Comparison of ENCODE assay signal across 12 cellular contexts in genomic region chr6:169785566-169785965, GRCh38. TPM values are rescaled to one million over a fixed set of nuclear protein-coding genes. Genes with fewer than 3 reads are reported as not detected.
DNase-seq lines count a peak whose midpoint lies in the region; TF ChIP-seq lines count a peak whose summit lies in the region.
"Had no signal": no experiment of that assay in that cellular context is flagged by ENCODE, and none has a peak within 500 bp of the region (broad histone marks: within the 10 kb centered on the region; RNA-seq: fewer than 3 reads in every experiment).

No MANE protein-coding gene starts in this region.

- H3K27ac Mint-ChIP-seq in H9 (no peak overlapping the region), type B pancreatic cell (no peak overlapping the region)

- H3K4me3 Mint-ChIP-seq in H9 (no peak overlapping the region), type B pancreatic cell (no peak overlapping the region)

- H3K9me3 Mint-ChIP-seq in H9, result peaks cover 0 to 4% of the 10 kb centered on the region in 2 experiments; a peak in 1 of 5 replicates
- H3K9me3 Mint-ChIP-seq in type B pancreatic cell, result no peaks in the 10 kb centered on the region
- H3K9me3 Mint-ChIP-seq: CD4-positive, alpha-beta memory T cell had no signal

- H3K27ac ChIP-seq in H9 (ENCODE audit: insufficient read length, low read depth, low read length) (no peak overlapping the region), coronary artery (no peak overlapping the region)

- H2AFZ ChIP-seq in H9 (ENCODE audit: low read length), result no peak overlapping the region

- no peak overlapping the region for H4K5ac ChIP-seq in H9 (ENCODE audit: insufficient read length, low read depth, low read length)

- DNase-seq in H9, result peak; percentile 10
- peak; percentile 11 for DNase-seq in coronary artery (ENCODE audit: low spot score)
- peak; percentile 21 for DNase-seq in islet precursor cell
- peak; percentile 29 for DNase-seq in type B pancreatic cell (ENCODE audit: extremely low spot score, unreplicated experiment)
- no peak for DNase-seq in GF-D8 (lab: John Stamatoyannopoulos, UW)
- no peak for DNase-seq in MV-4-11 (lab: John Stamatoyannopoulos, UW)
- DNase-seq: C1 segment of cervical spinal cord; Calu3; CD4-positive, alpha-beta memory T cell; COR-L47; DMS53; H7 had no signal

- no peaks in the 10 kb centered on the region for H3K4me1 ChIP-seq in H9 (ENCODE audit: insufficient read depth, low read length)

- H3K4me2 ChIP-seq in H9 (ENCODE audit: insufficient read depth, insufficient read length, low read length), result no peak overlapping the region

- no peaks in the 10 kb centered on the region for H3K79me2 ChIP-seq in H9 (ENCODE audit: insufficient read depth, low read length)

- H4K20me1 ChIP-seq in H9 (ENCODE audit: control insufficient read depth, insufficient read depth, insufficient read length), result no peaks in the 10 kb centered on the region

- no peak overlapping the region for H3T11ph ChIP-seq in H9 (ENCODE audit: low read length)

- no peak overlapping the region for H4K8ac ChIP-seq in H9 (replicated peaks; ENCODE audit: insufficient read length, low read depth, low read length)

- no peak overlapping the region for H2AK5ac ChIP-seq in H9 (ENCODE audit: insufficient read length, low read length)

- H3K23me2 ChIP-seq in H9 (ENCODE audit: insufficient read length, low read depth, low read length, poor library complexity, severe bottlenecking), result peaks cover 4% of the 10 kb centered on the region

- H3K56ac ChIP-seq in H9 (ENCODE audit: insufficient read length, low read depth, low read length), result no peak overlapping the region

- TF ChIP-seq CTCF in H9 (conservative IDR thresholded peaks at IDR 0.05), result no peak
- no peak for TF ChIP-seq CTCF in coronary artery (IDR thresholded peaks at IDR 0.05)
- TF ChIP-seq CTCF in type B pancreatic cell (conservative IDR thresholded peaks at IDR 0.05), result no peak

- H3K18ac ChIP-seq in H9 (ENCODE audit: insufficient read length, low read depth, low read length), result no peak overlapping the region

- H3K9me3 ChIP-seq in H9 (ENCODE audit: control insufficient read depth, low read depth, low read length), result no peaks in the 10 kb centered on the region

- no peak overlapping the region for H2BK5ac ChIP-seq in H9 (ENCODE audit: insufficient read length, low read length)

- H3K9ac ChIP-seq in H9 (ENCODE audit: extremely low read depth, insufficient read length, low read length), result no peak overlapping the region

- H3K4me1 Mint-ChIP-seq in H9, result peaks cover 11 to 13% of the 10 kb centered on the region in 2 experiments
- no peaks in the 10 kb centered on the region for H3K4me1 Mint-ChIP-seq in type B pancreatic cell (ENCODE audit: unreplicated experiment)

- no peak overlapping the region for H2BK120ac ChIP-seq in H9 (ENCODE audit: low read depth, low read length, poor library complexity, severe bottlenecking)

- no peak overlapping the region for H2BK12ac ChIP-seq in H9 (ENCODE audit: insufficient read length, low read depth, low read length)

- no peaks in the 10 kb centered on the region for H3K79me1 ChIP-seq in H9 (ENCODE audit: insufficient read depth, low read depth, low read length, poor library complexity, severe bottlenecking)

- H3K4me3 ChIP-seq in coronary artery, result no peak overlapping the region

- no peak overlapping the region for H2BK20ac ChIP-seq in H9 (ENCODE audit: low read depth, low read length, poor library complexity, severe bottlenecking)

- no peak overlapping the region for H4K91ac ChIP-seq in H9 (ENCODE audit: insufficient read length, low read depth, low read length)

- H3K4ac ChIP-seq in H9 (ENCODE audit: low read depth, low read length), result no peak overlapping the region

- no peak overlapping the region for H3K23ac ChIP-seq in H9 (ENCODE audit: insufficient read length, low read depth, low read length)

- no peak overlapping the region for H2BK15ac ChIP-seq in H9 (ENCODE audit: low read depth, low read length)

- peaks cover 10 to 24% (median 17%) of the 10 kb centered on the region in 3 experiments for H3K36me3 Mint-ChIP-seq in H9 (ENCODE audit: insufficient read depth in 1 of 3, low read depth in 3 of 3)
- H3K36me3 Mint-ChIP-seq in type B pancreatic cell, result peaks cover 10% of the 10 kb centered on the region

- H3K27me3 ChIP-seq in H9 (ENCODE audit: insufficient read depth, low read length), result no peaks in the 10 kb centered on the region; the same call in 1 of the 2 replicates

- WGBS in H9 (ENCODE audit: extremely low coverage, insufficient read length, low lambda C conversion rate), result no CpG with 5 or more reads among the region's 9 CpGs

- no peak overlapping the region for H3K14ac ChIP-seq in H9 (ENCODE audit: insufficient read depth, low read length)

- H3K27me3 Mint-ChIP-seq in H9 (ENCODE audit: low read depth) (peaks cover 25% of the 10 kb centered on the region), type B pancreatic cell (no peaks in the 10 kb centered on the region)
- H3K27me3 Mint-ChIP-seq: CD4-positive, alpha-beta memory T cell had no signal

RNA-seq across cellular contexts. Expression of gene ERMARD, which starts 34.1 kb away (rescaled TPM):
- total RNA-seq in H9 (2021) (11.7 and 13.6 TPM in 2 replicates), type B pancreatic cell (ENCODE audit: low replicate concordance) (18.6 and 32.1 TPM in 2 replicates)

RNA-seq across cellular contexts. Expression of gene DYNLT2, which starts 34.2 kb away (rescaled TPM):
- 1.3 and 1.8 TPM in 2 replicates for total RNA-seq in H9 (2021)
- total RNA-seq in type B pancreatic cell (ENCODE audit: low replicate concordance), result 2.1 and 2.6 TPM in 2 replicates

Comparison
In these comparisons a context has a peak if more than half of its experiments do, and no peak if none do; other contexts are left out.
1. DNase-seq: peak in H9 (single experiment), coronary artery (single experiment), islet precursor cell (single experiment) and type B pancreatic cell (single experiment); none in GF-D8 (single experiment) and MV-4-11 (single experiment).